ENCODE assay signal across 1 cellular context in genomic region chr3:117660941-117661635, GRCh38.
TF ChIP-seq lines count a peak whose summit lies in the region.

No MANE protein-coding gene starts in this region.

TF ChIP-seq in WTC11, 78 proteins besides CTCF, POLR2A, EP300 and RAD21 (continued from another document):
- no peak for TF ChIP-seq ZNF532 (CRISPR knock-in tag; IDR thresholded peaks at IDR 0.05; ENCODE audit: borderline replicate concordance)
- no peak for TF ChIP-seq GRHL2 (CRISPR knock-in tag; IDR thresholded peaks at IDR 0.05; ENCODE audit: insufficient replicate concordance, severe bottlenecking)
- no peak for TF ChIP-seq IRF2 (CRISPR knock-in tag; IDR thresholded peaks at IDR 0.05; ENCODE audit: borderline replicate concordance, low read depth)
- no peak for TF ChIP-seq TEAD4 (CRISPR knock-in tag; IDR thresholded peaks at IDR 0.05)
- TF ChIP-seq GABPB1 (CRISPR knock-in tag; IDR thresholded peaks at IDR 0.05) = no peak
TF ChIP-seq in WTC11: peak in this region for 0.
